ENCODE assay signal across 25 cellular contexts in the genomic region with DNA sequence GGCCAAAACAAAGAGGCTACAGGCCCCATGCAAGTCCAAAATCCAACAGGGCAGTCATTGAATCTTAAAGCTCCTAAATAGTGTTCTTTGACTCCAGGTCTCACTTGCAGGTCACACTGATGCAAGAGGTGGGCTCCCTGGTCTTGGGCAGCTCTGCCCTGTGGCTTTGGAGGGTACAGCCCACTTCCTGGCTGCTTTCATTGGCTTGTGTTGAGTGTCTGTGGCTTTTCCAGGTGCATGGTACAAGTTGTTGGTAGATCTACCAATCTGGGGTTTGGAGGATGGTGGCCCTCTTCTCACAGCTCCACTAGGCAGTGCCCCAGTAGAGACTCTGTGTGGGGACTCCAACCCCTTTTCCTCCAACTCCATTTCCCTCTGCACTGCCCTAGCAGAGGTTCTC.
"Had no signal": no experiment of that assay in that cellular context is flagged by ENCODE, and none has a peak within 500 bp of the region (broad histone marks: within the 10 kb centered on the region; RNA-seq: fewer than 3 reads in every experiment).

No MANE protein-coding gene starts in this region.

- H3K27ac ChIP-seq: brain microvascular endothelial cell, coronary artery, dorsolateral prefrontal cortex, esophagus squamous epithelium, gastroesophageal sphincter, heart right ventricle had no signal

- H3K4me3 ChIP-seq: coronary artery, dorsolateral prefrontal cortex, esophagus squamous epithelium, gastroesophageal sphincter, heart right ventricle had no signal

- H3K27me3 ChIP-seq: brain microvascular endothelial cell, dorsolateral prefrontal cortex, heart right ventricle had no signal

- DNase-seq: activated CD4-positive, alpha-beta T cell treated with anti-CD3 and anti-CD28 coated beads for 36 hours; activated CD4-positive, alpha-beta T cell treated with anti-CD3 and anti-CD28 coated beads, Interleukin-2, amount 50 U/mL, for 1 hour; activated CD4-positive, alpha-beta T cell treated with anti-CD3 and anti-CD28 coated beads, Interleukin-2, amount 50 U/mL, for 48 hours; activated CD4-positive, CD25-positive, alpha-beta regulatory T cell; activated CD4-positive, CD25-positive, alpha-beta regulatory T cell treated with anti-CD3 and anti-CD28 coated beads, Interleukin-2, amount 50 U/mL, for 72 hours; activated CD8-positive, alpha-beta memory T cell treated with anti-CD3 and anti-CD28 coated beads for 24 hours; activated CD8-positive, alpha-beta T cell treated with anti-CD3 and anti-CD28 coated beads for 36 hours; activated effector memory CD4-positive, alpha-beta T cell treated with Interleukin-2 at 50 U/mL for 16 hours; activated gamma-delta T cell treated with Interleukin-2 at 50 U/mL for 16 hours; activated naive CD4-positive, alpha-beta T cell treated with anti-CD3 and anti-CD28 coated beads, Interleukin-2, amount 50 U/mL, for 16 hours; activated naive CD4-positive, alpha-beta T cell treated with Interleukin-2 at 50 U/mL for 16 hours; activated T-cell treated with anti-CD3 and anti-CD28 coated beads, Interleukin-2, amount 50 U/mL, for 4 hours; amniotic stem cell; anterior cingulate cortex; brain microvascular endothelial cell; dorsolateral prefrontal cortex; effector memory CD4-positive, alpha-beta T cell; erythroblast; esophagus squamous epithelium; foreskin melanocyte; heart right ventricle; T-helper 2 cell had no signal

- ATAC-seq: activated CD4-positive, alpha-beta T cell treated with anti-CD3 and anti-CD28 coated beads for 36 hours; activated CD8-positive, alpha-beta T cell treated with anti-CD3 and anti-CD28 coated beads for 36 hours; activated T-cell treated with anti-CD3 and anti-CD28 coated beads, Interleukin-2, amount 50 U/mL, for 4 hours; activated T-helper 17 cell treated with anti-CD3 and anti-CD28 coated beads, Interleukin-2, amount 50 U/mL, for 72 hours; gastroesophageal sphincter; heart right ventricle had no signal

- H3K4me1 ChIP-seq: esophagus squamous epithelium, gastroesophageal sphincter, heart right ventricle had no signal

- H3K36me3 ChIP-seq: brain microvascular endothelial cell, esophagus squamous epithelium, gastroesophageal sphincter, heart right ventricle had no signal
